Comparison of ENCODE assay signal across 23 cellular contexts in genomic region chr3:150130404-150131100, GRCh38.
A peak's percentile ranks its signal among the peaks of the same experiment; 100 is the strongest.
DNase-seq lines count a peak whose midpoint lies in the region; ATAC-seq, FAIRE-seq and TF ChIP-seq lines count a peak whose summit lies in the region.
"Had no signal": no experiment of that assay in that cellular context is flagged by ENCODE, and none has a peak within 500 bp of the region (broad histone marks: within the 10 kb centered on the region; RNA-seq: fewer than 3 reads in every experiment).

No MANE protein-coding gene starts in this region.

- TF ChIP-seq CTCF in H1 (IDR thresholded peaks at IDR 0.05; ENCODE audit: control extremely low read depth in 1 of 3, insufficient read depth in 1 of 3, low read depth in 1 of 3, low read length in 3 of 3) (no peak), colonic mucosa (IDR thresholded peaks at IDR 0.05) (no peak)

- no peak overlapping the region for H2AK5ac ChIP-seq in H1 (ENCODE audit: low read depth, low read length)
- H2AK5ac ChIP-seq in mesendoderm (ENCODE audit: low read length) = peak overlapping the region; percentile 50

- peak; percentile 63 for FAIRE-seq in H1 (lab: Jason Lieb, UNC)
- FAIRE-seq: K562, RCC 7860 had no signal

- H3K79me1 ChIP-seq in H1 (ENCODE audit: low read depth, low read length) (no peaks in the 10 kb centered on the region), mesendoderm (ENCODE audit: low read length) (no peaks in the 10 kb centered on the region)

- intact Hi-C loops in colonic mucosa (cut with DNase I) = no loop called here

- peak overlapping the region; percentile 12 for H4K91ac ChIP-seq in H1 (replicated peaks; ENCODE audit: insufficient read length, low read length)

- TF ChIP-seq POLR2A in H1 (IDR thresholded peaks at IDR 0.05; ENCODE audit: control extremely low read depth in 1 of 2, low read depth in 2 of 2, low read length in 2 of 2) (no peak), GM18505 (IDR thresholded peaks at IDR 0.05; ENCODE audit: borderline replicate concordance, extremely low read depth, insufficient read depth, insufficient read length) (no peak)

- H2BK20ac ChIP-seq in H1 (ENCODE audit: low read length) = peak overlapping the region; percentile 91

- H3K9me3 ChIP-seq in H1 (ENCODE audit: insufficient read depth in 2 of 2, low read depth in 1 of 2, low read length in 1 of 2) (no peaks in the 10 kb centered on the region), colonic mucosa (no peaks in the 10 kb centered on the region)
- H3K9me3 ChIP-seq: BLaER1 treated with 17β-estradiol and CSF1 and Interleukin-3, amounts not matched to agents 10 nM and 100 nM; psoas muscle; testis had no signal

- WGBS in H1 (ENCODE audit: extremely low coverage in 1 of 2, insufficient coverage in 1 of 2, insufficient read length in 1 of 2, insufficient replicate concordance in 2 of 2, low coverage in 1 of 2, low lambda C conversion rate in 2 of 2, missing lambda C conversion rate in 1 of 2), 2 experiments = 57% methylated on average over 5 of the region's 5 CpGs; no CpG with 5 or more reads in 1 of the 2 experiments
- WGBS in mesendoderm (ENCODE audit: extremely low coverage, insufficient coverage, low lambda C conversion rate) = no CpG with 5 or more reads among the region's 5 CpGs

- TF ChIP-seq RAD21 in H1 (IDR thresholded peaks at IDR 0.05 in 1 of 2, conservative IDR thresholded peaks at IDR 0.05 in 1 of 2; ENCODE audit: low read depth in 2 of 2, low read length in 2 of 2) = no peak; a peak in 1 of 4 replicates

- peak overlapping the region; percentile 20 for H4K5ac ChIP-seq in H1 (ENCODE audit: insufficient read length, low read depth, low read length)
- no peak overlapping the region for H4K5ac ChIP-seq in mesendoderm (ENCODE audit: low read length)

- H2AFZ ChIP-seq in H1 (ENCODE audit: low read length) = no peak overlapping the region

- H2BK12ac ChIP-seq in H1 (ENCODE audit: low read depth, low read length) = peak overlapping the region; percentile 72

- no peaks in the 10 kb centered on the region for H3K23me2 ChIP-seq in H1 (ENCODE audit: low read depth, low read length)

- POLR2A ChIA-PET in H1 (lab: Charles Lee; ENCODE audit: partially characterized antibody) = interaction anchor here (0.8 to 1.4 kb wide), 5 partner anchors 11 to 163 kb away, joined by 3 to 4 read pairs (median 4); no protein-coding TSS in a partner anchor

- peak overlapping the region; percentile 54 to 60 for H3K4me2 ChIP-seq in H1 (ENCODE audit: insufficient read depth in 1 of 2, low read depth in 2 of 2, low read length in 2 of 2)
- no peak overlapping the region for H3K4me2 ChIP-seq in mesendoderm (ENCODE audit: low read length)
- H3K4me2 ChIP-seq: BLaER1 treated with 17β-estradiol and CSF1 and Interleukin-3, amounts not matched to agents 10 nM and 100 nM had no signal

- CTCF ChIA-PET in H1 (lab: Charles Lee; ENCODE audit: partially characterized antibody) = interaction anchor here (1.1 to 1.7 kb wide), 6 partner anchors 53 to 322 kb away, joined by 3 to 8 read pairs (median 4); no protein-coding TSS in a partner anchor

- peak overlapping the region; percentile 25; the same call in 1 of the 2 replicates for H3K27ac ChIP-seq in H1 (ENCODE audit: low read depth, low read length)
- H3K27ac ChIP-seq in mesendoderm (ENCODE audit: low read depth, low read length) = peak overlapping the region; percentile 37
- H3K27ac ChIP-seq in colonic mucosa = no peak overlapping the region
- H3K27ac ChIP-seq: BLaER1 treated with 17β-estradiol and CSF1 and Interleukin-3, amounts not matched to agents 10 nM and 100 nM; psoas muscle; testis had no signal

- peak overlapping the region; percentile 95 for H3K18ac ChIP-seq in H1 (ENCODE audit: extremely low read depth, low read length)
- H3K18ac ChIP-seq in mesendoderm (ENCODE audit: low read length) = peak overlapping the region; percentile 60

- no peaks in the 10 kb centered on the region for H3K27me3 ChIP-seq in H7 (ENCODE audit: control insufficient read depth, insufficient read depth, low read length)
- no peaks in the 10 kb centered on the region for H3K27me3 ChIP-seq in H1 (replicated peaks in 1 of 4; ENCODE audit: control insufficient read depth in 3 of 4, extremely low read depth in 1 of 4, insufficient read depth in 3 of 4, low read length in 3 of 4)
- H3K27me3 ChIP-seq in mesendoderm (ENCODE audit: insufficient read depth, low read length, poor library complexity) = no peaks in the 10 kb centered on the region
- H3K27me3 ChIP-seq in colonic mucosa = no peaks in the 10 kb centered on the region
- H3K27me3 ChIP-seq: BLaER1 treated with 17β-estradiol and CSF1 and Interleukin-3, amounts not matched to agents 10 nM and 100 nM; testis had no signal

- peak; percentile 44 for DNase-seq in H7
- DNase-seq in NCI-H146 treated with DMSO at 0.1 percent for 48 hours (lab: John Stamatoyannopoulos, UW; ENCODE audit: unreplicated experiment) = peak; percentile 77
- peak; percentile 39 to 72 for DNase-seq in H1 (ENCODE audit: low read depth in 1 of 2, low spot score in 2 of 2)
- peak; percentile 93 for DNase-seq in mesendoderm
- no peak for DNase-seq in hypothalamus (lab: John Stamatoyannopoulos, UW)
- DNase-seq in colonic mucosa = no peak
- DNase-seq: activated CD4-positive, alpha-beta T cell treated with anti-CD3 and anti-CD28 coated beads, Interleukin-2, amount 10 ng/mL, durations not matched to agents 7 days and 5 days; activated CD8-positive, alpha-beta memory T cell treated with anti-CD3 and anti-CD28 coated beads, Interleukin-2, amount 10 ng/mL, durations not matched to agents 7 days and 5 days; activated naive CD4-positive, alpha-beta T cell; activated T-cell treated with anti-CD3 and anti-CD28 coated beads, Interleukin-2, amount 50 U/mL, for 72 hours; NCI-H1092 treated with DMSO at 0.1 percent for 48 hours; NCI-H2171; NCI-H524 treated with DMSO at 0.1 percent for 48 hours; psoas muscle; SIG-M5; stimulated activated naive CD8-positive, alpha-beta T cell treated with anti-CD3 and anti-CD28 coated beads, Interleukin-15, Interleukin-2, amounts not matched to agents 100 U/mL and 50 U/mL, for 24 hours; T-helper 9 cell; testis had no signal

- no peak overlapping the region for H3K4me3 ChIP-seq in H7 (ENCODE audit: insufficient read depth, low read depth, low read length)
- peak overlapping the region in 2 of 4 experiments; percentile 11 to 15; a peak in 2 of 8 replicates for H3K4me3 ChIP-seq in H1 (ENCODE audit: extremely low read depth in 1 of 4, insufficient read depth in 2 of 4, low read depth in 3 of 4, low read length in 4 of 4)
- no peak overlapping the region for H3K4me3 ChIP-seq in mesendoderm (ENCODE audit: low read length)
- H3K4me3 ChIP-seq in colonic mucosa = no peak overlapping the region
- H3K4me3 ChIP-seq: BLaER1 treated with 17β-estradiol and CSF1 and Interleukin-3, amounts not matched to agents 10 nM and 100 nM; K562; psoas muscle; testis had no signal

- H3K4me1 ChIP-seq in H1 (replicated peaks in 1 of 4; ENCODE audit: control insufficient read depth in 3 of 4, insufficient read depth in 4 of 4, low read length in 3 of 4) = peaks cover 12 to 18% (median 14%) of the 10 kb centered on the region in 4 experiments; a peak in 6 of 7 replicates
- H3K4me1 ChIP-seq in mesendoderm (ENCODE audit: control insufficient read depth, low read depth, low read length) = peaks cover 13% of the 10 kb centered on the region
- no peaks in the 10 kb centered on the region for H3K4me1 ChIP-seq in colonic mucosa
- H3K4me1 ChIP-seq: BLaER1 treated with 17β-estradiol and CSF1 and Interleukin-3, amounts not matched to agents 10 nM and 100 nM; psoas muscle; testis had no signal

- H3K23ac ChIP-seq in H1 (ENCODE audit: insufficient read length) = no peak overlapping the region
- no peak overlapping the region for H3K23ac ChIP-seq in mesendoderm (ENCODE audit: low read length)

- H3K56ac ChIP-seq in H1 (replicated peaks; ENCODE audit: insufficient read length, low read depth, low read length) (no peak overlapping the region), mesendoderm (ENCODE audit: low read length) (peak overlapping the region; percentile 20)

- H3K79me2 ChIP-seq in H1 (ENCODE audit: control insufficient read depth in 1 of 2, insufficient read depth in 2 of 2, low read length in 2 of 2) (no peaks in the 10 kb centered on the region), mesendoderm (ENCODE audit: control insufficient read depth, insufficient read depth, low read length) (no peaks in the 10 kb centered on the region)

- 0 out of 2 replicates have a peak overlapping the region, but pooled peaks have one; percentile 11 for H2BK15ac ChIP-seq in H1 (ENCODE audit: low read length)
- no peak overlapping the region for H2BK15ac ChIP-seq in mesendoderm (replicated peaks; ENCODE audit: low read depth)

- H2BK5ac ChIP-seq in H1 (ENCODE audit: low read depth, low read length) (peak overlapping the region; percentile 91; the same call in 1 of the 2 replicates), mesendoderm (ENCODE audit: low read length) (peak overlapping the region; percentile 44)

- peak in 1 of 2 experiments; percentile 72; a peak in 1 of 3 replicates for TF ChIP-seq EP300 in H1 (IDR thresholded peaks at IDR 0.05; ENCODE audit: borderline replicate concordance in 1 of 2, low read depth in 2 of 2, low read length in 2 of 2)

- no peak overlapping the region; a peak in 1 of 7 replicates for H3K9ac ChIP-seq in H1 (replicated peaks in 1 of 4; ENCODE audit: extremely low read depth in 1 of 4, low read depth in 3 of 4, low read length in 3 of 4)
- no peak overlapping the region for H3K9ac ChIP-seq in mesendoderm (ENCODE audit: low read length)
- no peak overlapping the region for H3K9ac ChIP-seq in colonic mucosa (ENCODE audit: low read depth in 2 of 2, low read length in 2 of 2)
- H3K9ac ChIP-seq: BLaER1 treated with 17β-estradiol and CSF1 and Interleukin-3, amounts not matched to agents 10 nM and 100 nM had no signal

- H3K14ac ChIP-seq in H1 (ENCODE audit: insufficient read length) = no peak overlapping the region

- H3K36me3 ChIP-seq in H7 (replicated peaks; ENCODE audit: control insufficient read depth, insufficient read depth, low read length) = no peaks in the 10 kb centered on the region
- no peaks in the 10 kb centered on the region for H3K36me3 ChIP-seq in H1 (ENCODE audit: control insufficient read depth in 2 of 4, insufficient read depth in 4 of 4, low read length in 3 of 4)
- no peaks in the 10 kb centered on the region for H3K36me3 ChIP-seq in mesendoderm (ENCODE audit: control insufficient read depth, insufficient read depth, low read length)
- no peaks in the 10 kb centered on the region for H3K36me3 ChIP-seq in colonic mucosa
- H3K36me3 ChIP-seq: BLaER1 treated with 17β-estradiol and CSF1 and Interleukin-3, amounts not matched to agents 10 nM and 100 nM had no signal

- H3K4ac ChIP-seq in H1 (replicated peaks; ENCODE audit: insufficient read length, low read depth, low read length) (no peak overlapping the region), mesendoderm (ENCODE audit: low read depth, low read length) (peak overlapping the region; percentile 1)

- no peak overlapping the region for H4K8ac ChIP-seq in H1 (ENCODE audit: extremely low read depth, insufficient read depth, low read length)
- no peak overlapping the region for H4K8ac ChIP-seq in mesendoderm (ENCODE audit: low read depth, low read length)

- H4K20me1 ChIP-seq in H1 (replicated peaks in 1 of 2; ENCODE audit: control insufficient read depth in 1 of 2, insufficient read depth in 2 of 2, low read length in 2 of 2) = no peaks in the 10 kb centered on the region
- H4K20me1 ChIP-seq: BLaER1 treated with 17β-estradiol and CSF1 and Interleukin-3, amounts not matched to agents 10 nM and 100 nM had no signal

- H2BK120ac ChIP-seq in H1 (replicated peaks; ENCODE audit: low read depth, low read length) (peak overlapping the region; percentile 59), mesendoderm (ENCODE audit: low read depth, low read length) (no peak overlapping the region)

- ATAC-seq in GM18505 (IDR thresholded peaks at IDR 0.05; ENCODE audit: unreplicated experiment) (no peak), HG02970 (IDR thresholded peaks at IDR 0.05; ENCODE audit: low FRiP score, unreplicated experiment) (no peak)
- ATAC-seq: activated CD8-positive, alpha-beta memory T cell treated with anti-CD3 and anti-CD28 coated beads, Interleukin-2, amount 10 ng/mL, durations not matched to agents 7 days and 5 days; activated T-cell treated with anti-CD3 and anti-CD28 coated beads, Interleukin-2, amount 50 U/mL, for 72 hours; K562; stimulated activated naive CD8-positive, alpha-beta T cell treated with anti-CD3 and anti-CD28 coated beads, Interleukin-15, Interleukin-2, amounts not matched to agents 100 U/mL and 50 U/mL, for 24 hours had no signal

Comparison
In these comparisons a context has a peak if more than half of its experiments do, and no peak if none do; other contexts are left out.
1. DNase-seq: peak in H7 (single experiment), NCI-H146 treated with DMSO at 0.1 percent for 48 hours (single experiment), H1 (2 of 2) and mesendoderm (single experiment); none in hypothalamus (0 of 51) and colonic mucosa (single experiment).